9 cellular contexts compared by ENCODE assay signal in genomic region chr10:52729259-52730104, GRCh38. TPM values are rescaled to one million over a fixed set of nuclear protein-coding genes. Genes with fewer than 3 reads are reported as not detected.
DNase-seq lines count a peak whose midpoint lies in the region; TF ChIP-seq lines count a peak whose summit lies in the region.
"Had no signal": no experiment of that assay in that cellular context is flagged by ENCODE, and none has a peak within 500 bp of the region (broad histone marks: within the 10 kb centered on the region; RNA-seq: fewer than 3 reads in every experiment).

No MANE protein-coding gene starts in this region.

- no peak for TF ChIP-seq EP300 in esophagus muscularis mucosa (IDR thresholded peaks at IDR 0.05)

- H4K20me1 ChIP-seq in OCI-LY7 (ENCODE audit: insufficient read depth, low read length): no peaks in the 10 kb centered on the region

- H3K4me3 ChIP-seq in HEK293 (ENCODE audit: low read depth, low read length) (no peak overlapping the region), OCI-LY7 (ENCODE audit: low read depth, low read length, poor library complexity, severe bottlenecking) (no peak overlapping the region), esophagus muscularis mucosa (no peak overlapping the region)

- 31% methylated on average over 9 of the region's 9 CpGs for WGBS in esophagus muscularis mucosa

- no peaks in the 10 kb centered on the region for H3K27me3 Mint-ChIP-seq in activated T-helper 2 cell treated with anti-CD3 and anti-CD28 coated beads, Interferon-gamma antibody, Interleukin-2, Interleukin-4, amounts not matched to agents 10 μg/mL and 5 μg/mL and 100 μg/mL, durations not matched to agents 14 hours and 24 hours and 36 hours (ENCODE audit: low read depth)

- H3K9me3 ChIP-seq in HEK293 (ENCODE audit: control insufficient read depth, insufficient read depth, low read depth, low read length) (no peaks in the 10 kb centered on the region), OCI-LY7 (ENCODE audit: low read length) (no peaks in the 10 kb centered on the region), esophagus muscularis mucosa (no peaks in the 10 kb centered on the region)

- H3K27ac Mint-ChIP-seq in activated T-helper 2 cell treated with anti-CD3 and anti-CD28 coated beads, Interferon-gamma antibody, Interleukin-2, Interleukin-4, amounts not matched to agents 10 μg/mL and 5 μg/mL and 100 μg/mL, durations not matched to agents 14 hours and 24 hours and 36 hours: no peak overlapping the region

- H3K36me3 ChIP-seq in HEK293 (ENCODE audit: control insufficient read depth in 2 of 2, insufficient read depth in 1 of 2, low read length in 2 of 2): no peaks in the 10 kb centered on the region
- H3K36me3 ChIP-seq in OCI-LY7 (ENCODE audit: insufficient read depth, low read length): no peaks in the 10 kb centered on the region
- no peaks in the 10 kb centered on the region for H3K36me3 ChIP-seq in esophagus muscularis mucosa

- no peak overlapping the region for H3K4me2 ChIP-seq in OCI-LY7 (ENCODE audit: low read length)

- POLR2A ChIA-PET in HEK293 (lab: Yijun Ruan, JAX): no interaction called here
- POLR2A ChIA-PET in OCI-LY7 (lab: Charles Lee): interaction anchor here (0.5 kb wide), 1 partner anchor 846 kb away, joined by 3 read pairs; no protein-coding TSS in a partner anchor

- CTCF ChIA-PET in HEK293 (lab: Yijun Ruan, JAX) (interaction anchor here (0.5 to 4.3 kb wide), 24 partner anchors 11 to 995 kb away, joined by 3 to 90 read pairs (median 4); no protein-coding TSS in a partner anchor), OCI-LY7 (lab: Charles Lee; ENCODE audit: unreplicated experiment) (no interaction called here)

- no peaks in the 10 kb centered on the region for H3K79me2 ChIP-seq in OCI-LY7 (ENCODE audit: insufficient read depth, low read depth, low read length)

- H3K36me3 Mint-ChIP-seq in activated T-helper 2 cell treated with anti-CD3 and anti-CD28 coated beads, Interferon-gamma antibody, Interleukin-2, Interleukin-4, amounts not matched to agents 10 μg/mL and 5 μg/mL and 100 μg/mL, durations not matched to agents 14 hours and 24 hours and 36 hours (ENCODE audit: low read depth): no peaks in the 10 kb centered on the region

- no peaks in the 10 kb centered on the region for H3K4me1 ChIP-seq in HEK293 (ENCODE audit: control insufficient read depth, insufficient read depth, low read length)
- no peaks in the 10 kb centered on the region for H3K4me1 ChIP-seq in OCI-LY7 (ENCODE audit: insufficient read depth, low read length, poor library complexity, severe bottlenecking)
- no peaks in the 10 kb centered on the region for H3K4me1 ChIP-seq in esophagus muscularis mucosa

- H2AFZ ChIP-seq in OCI-LY7 (ENCODE audit: low read length): no peak overlapping the region

- no TSS peak for BruUV-seq in OCI-LY7 (replicated peaks; lab: Mats Ljungman, UMichigan)

- H3K9me3 Mint-ChIP-seq in activated T-helper 2 cell treated with anti-CD3 and anti-CD28 coated beads, Interferon-gamma antibody, Interleukin-2, Interleukin-4, amounts not matched to agents 10 μg/mL and 5 μg/mL and 100 μg/mL, durations not matched to agents 14 hours and 24 hours and 36 hours: no peaks in the 10 kb centered on the region

- no peak for TF ChIP-seq POLR2A in esophagus muscularis mucosa (IDR thresholded peaks at IDR 0.05; ENCODE audit: low read depth)

- H3K4me1 Mint-ChIP-seq in activated T-helper 2 cell treated with anti-CD3 and anti-CD28 coated beads, Interferon-gamma antibody, Interleukin-2, Interleukin-4, amounts not matched to agents 10 μg/mL and 5 μg/mL and 100 μg/mL, durations not matched to agents 14 hours and 24 hours and 36 hours (ENCODE audit: low read depth): no peaks in the 10 kb centered on the region

- intact Hi-C loops in OCI-LY7 (cut with micrococcal nuclease; ENCODE audit: unreplicated experiment) (loop anchor here (1.0 kb wide), 1 partner anchor 85 kb away; no protein-coding TSS in a partner anchor), esophagus muscularis mucosa (cut with DNase I) (no loop called here)
- intact Hi-C loops in activated T-helper 2 cell treated with anti-CD3 and anti-CD28 coated beads, Interferon-gamma antibody, Interleukin-2, Interleukin-4, amounts not matched to agents 10 μg/mL and 5 μg/mL and 100 μg/mL, durations not matched to agents 14 hours and 24 hours and 36 hours (cut with micrococcal nuclease): loop anchor here (1.0 kb wide), 1 partner anchor 85 kb away; no protein-coding TSS in a partner anchor

- H3K27me3 ChIP-seq in esophagus muscularis mucosa: no peaks in the 10 kb centered on the region

- no peaks in the 10 kb centered on the region for H3K9me2 ChIP-seq in OCI-LY7 (ENCODE audit: insufficient read depth, low read length)

- H3K27ac ChIP-seq in HEK293 (ENCODE audit: extremely low read depth, low read depth, low read length) (no peak overlapping the region), OCI-LY7 (ENCODE audit: low read depth, low read length, poor library complexity, severe bottlenecking) (no peak overlapping the region), esophagus muscularis mucosa (replicated peaks in 1 of 4) (no peak overlapping the region)

- H3K4me3 Mint-ChIP-seq in activated T-helper 2 cell treated with anti-CD3 and anti-CD28 coated beads, Interferon-gamma antibody, Interleukin-2, Interleukin-4, amounts not matched to agents 10 μg/mL and 5 μg/mL and 100 μg/mL, durations not matched to agents 14 hours and 24 hours and 36 hours (ENCODE audit: low read depth): no peak overlapping the region

- DNase-seq in DMS114 treated with DMSO at 0.1 percent for 48 hours (lab: John Stamatoyannopoulos, UW; ENCODE audit: unreplicated experiment): peak; percentile 62
- DNase-seq in OCI-LY7 (ENCODE audit: low spot score): peak; percentile 34
- no peak for DNase-seq in esophagus muscularis mucosa (ENCODE audit: extremely low spot score)
- peak; percentile 10 for DNase-seq in pulmonary artery endothelial cell (ENCODE audit: low read depth, low spot score)
- no peak for DNase-seq in GDM1 (lab: John Stamatoyannopoulos, UW)
- DNase-seq in activated T-helper 2 cell treated with anti-CD3 and anti-CD28 coated beads, Interferon-gamma antibody, Interleukin-2, Interleukin-4, amounts not matched to agents 10 μg/mL and 5 μg/mL and 100 μg/mL, durations not matched to agents 14 hours and 24 hours and 36 hours (ENCODE audit: low spot score): no peak
- no peak for DNase-seq in ecto neural progenitor cell (ENCODE audit: low spot score)
- DNase-seq: left cardiac atrium had no signal

- TF ChIP-seq CTCF in HEK293 (tag by site-specific recombination; IDR thresholded peaks at IDR 0.05) (0 out of 2 replicates have a peak, but pooled peaks have one; percentile 14), OCI-LY7 (conservative IDR thresholded peaks at IDR 0.05; ENCODE audit: low read length) (peak; percentile 82), esophagus muscularis mucosa (IDR thresholded peaks at IDR 0.05) (peak in 2 of 3 experiments; percentile 20 to 40)

TF ChIP-seq in HEK293, 187 proteins besides CTCF, POLR2A, EP300 and RAD21:
- TF ChIP-seq ZNF660 (tag by site-specific recombination; IDR thresholded peaks at IDR 0.05) (0 out of 2 replicates have a peak, but pooled peaks have one; percentile 45), ZNF654 (tag by site-specific recombination; IDR thresholded peaks at IDR 0.05; ENCODE audit: low read depth) (peak; percentile 84), ZNF26 (tag by site-specific recombination; IDR thresholded peaks at IDR 0.05) (no peak)
- TF ChIP-seq, protein P1, sequence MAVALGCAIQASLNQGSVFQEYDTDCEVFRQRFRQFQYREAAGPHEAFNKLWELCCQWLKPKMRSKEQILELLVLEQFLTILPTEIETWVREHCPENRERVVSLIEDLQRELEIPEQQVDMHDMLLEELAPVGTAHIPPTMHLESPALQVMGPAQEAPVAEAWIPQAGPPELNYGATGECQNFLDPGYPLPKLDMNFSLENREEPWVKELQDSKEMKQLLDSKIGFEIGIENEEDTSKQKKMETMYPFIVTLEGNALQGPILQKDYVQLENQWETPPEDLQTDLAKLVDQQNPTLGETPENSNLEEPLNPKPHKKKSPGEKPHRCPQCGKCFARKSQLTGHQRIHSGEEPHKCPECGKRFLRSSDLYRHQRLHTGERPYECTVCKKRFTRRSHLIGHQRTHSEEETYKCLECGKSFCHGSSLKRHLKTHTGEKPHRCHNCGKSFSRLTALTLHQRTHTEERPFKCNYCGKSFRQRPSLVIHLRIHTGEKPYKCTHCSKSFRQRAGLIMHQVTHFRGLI (tag by site-specific recombination; IDR thresholded peaks at IDR 0.05): no peak

RNA-seq across cellular contexts. Expression of gene MBL2, which starts 43.1 kb away (rescaled TPM):
- total RNA-seq in OCI-LY7 (2014; rRNA removed; shearing (Covaris generic)): not detected in 2 replicates
- total RNA-seq in OCI-LY7 (2022) (not detected in 2 replicates), esophagus muscularis mucosa (under 1 TPM in 1 of 4 donors, not detected in 3; 0.06 TPM), pulmonary artery endothelial cell (not detected in 2 replicates)
- total RNA-seq in activated T-helper 2 cell treated with anti-CD3 and anti-CD28 coated beads, Interferon-gamma antibody, Interleukin-2, Interleukin-4, amounts not matched to agents 10 μg/mL and 5 μg/mL and 100 μg/mL, durations not matched to agents 14 hours and 24 hours and 36 hours: not detected in 2 replicates
- total RNA-seq: left cardiac atrium had no signal

Comparison
In these comparisons a context has a peak if more than half of its experiments do, and no peak if none do; other contexts are left out.
1. DNase-seq: peak in DMS114 treated with DMSO at 0.1 percent for 48 hours (single experiment), OCI-LY7 (single experiment) and pulmonary artery endothelial cell (single experiment); none in esophagus muscularis mucosa (single experiment), GDM1 (single experiment), activated T-helper 2 cell treated with anti-CD3 and anti-CD28 coated beads, Interferon-gamma antibody, Interleukin-2, Interleukin-4, amounts not matched to agents 10 μg/mL and 5 μg/mL and 100 μg/mL, durations not matched to agents 14 hours and 24 hours and 36 hours (single experiment) and ecto neural progenitor cell (single experiment).
2. CTCF ChIP-seq: peak in every context shown above with its lines; median percentile 82 in OCI-LY7; 30 in esophagus muscularis mucosa; 14 in HEK293.